ENCODE assay signal across 32 cellular contexts in the genomic region with DNA sequence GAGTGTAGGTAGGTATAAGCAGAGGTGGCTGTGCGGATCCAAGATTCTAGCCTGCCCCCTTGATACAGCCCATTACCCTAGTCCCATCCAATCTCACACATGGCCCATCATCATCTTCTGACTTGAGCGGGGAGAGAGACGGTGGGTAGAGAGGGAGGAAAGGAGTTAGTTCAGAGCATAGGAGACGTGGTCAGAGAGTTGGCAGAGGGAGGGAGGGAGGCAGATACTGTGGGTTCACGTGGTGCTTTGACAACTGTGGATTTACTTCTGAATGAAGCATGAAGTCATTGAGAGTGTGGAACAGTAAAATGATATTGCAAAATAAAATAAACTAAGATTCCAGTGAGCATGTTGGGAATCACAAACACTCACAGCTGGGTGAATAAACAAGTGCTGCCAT. TPM values are rescaled to one million over a fixed set of nuclear protein-coding genes. Genes with fewer than 3 reads are reported as not detected.
"Had no signal": no experiment of that assay in that cellular context is flagged by ENCODE, and none has a peak within 500 bp of the region (broad histone marks: within the 10 kb centered on the region; RNA-seq: fewer than 3 reads in every experiment).

No MANE protein-coding gene starts in this region.

- H2AFZ ChIP-seq: hepatocyte had no signal

- H3K36me3 ChIP-seq: left lung, right lobe of liver, transverse colon had no signal

- H3K27ac ChIP-seq: coronary artery, hepatocyte, left lung, right lobe of liver, transverse colon had no signal

- H3K4me1 ChIP-seq: left lung, right lobe of liver, transverse colon had no signal

- H3K4me3 ChIP-seq: coronary artery, hepatocyte, left lung, lung, right lobe of liver, transverse colon had no signal

- FAIRE-seq: TTC549, urothelium cell line had no signal

- H3K27me3 Mint-ChIP-seq: activated naive CD8-positive, alpha-beta T cell; activated T-cell treated with anti-CD3 and anti-CD28 coated beads, Interleukin-2, amount 50 U/mL, for 24 hours; naive thymus-derived CD4-positive, alpha-beta T cell; stimulated activated naive B cell treated with anti-CD40 and anti-IgM and Interleukin-4, amounts not matched to agents 10 μg/mL and 1 μg/mL and 100 μg/mL, for 72 hours had no signal

- H3K9me3 ChIP-seq: left lung, right lobe of liver, transverse colon had no signal

- H3K9me3 Mint-ChIP-seq: activated T-cell treated with anti-CD3 and anti-CD28 coated beads, Interleukin-2, amount 50 U/mL, for 24 hours; activated T-helper 2 cell treated with anti-CD3 and anti-CD28 coated beads, Interferon-gamma antibody, Interleukin-2, Interleukin-4, amounts not matched to agents 10 μg/mL and 5 μg/mL and 100 μg/mL, durations not matched to agents 14 hours and 24 hours and 36 hours; endodermal cell; immature natural killer cell; naive thymus-derived CD4-positive, alpha-beta T cell; neural crest cell; stimulated activated naive B cell treated with anti-CD40 and anti-IgM and Interleukin-4, amounts not matched to agents 10 μg/mL and 1 μg/mL and 100 μg/mL, for 72 hours; T-helper 2 cell treated with Interferon-gamma antibody and Interleukin-4, amounts not matched to agents 5 μg/mL and 100 μg/mL, for 36 hours had no signal

- H3K36me3 Mint-ChIP-seq: activated naive CD8-positive, alpha-beta T cell; immature natural killer cell; naive thymus-derived CD4-positive, alpha-beta T cell; stimulated activated naive B cell treated with anti-CD40 and anti-IgM and Interleukin-4, amounts not matched to agents 10 μg/mL and 1 μg/mL and 100 μg/mL, for 72 hours had no signal

- H3K4me2 ChIP-seq: hepatocyte had no signal

- H3K27me3 ChIP-seq: right lobe of liver had no signal

- H3K4me3 Mint-ChIP-seq: activated naive CD8-positive, alpha-beta T cell; activated T-cell treated with anti-CD3 and anti-CD28 coated beads, Interleukin-2, amount 50 U/mL, for 24 hours; endodermal cell; immature natural killer cell; naive thymus-derived CD4-positive, alpha-beta T cell; neural crest cell; stimulated activated naive B cell treated with anti-CD40 and anti-IgM and Interleukin-4, amounts not matched to agents 10 μg/mL and 1 μg/mL and 100 μg/mL, for 72 hours; T-helper 2 cell treated with Interferon-gamma antibody and Interleukin-4, amounts not matched to agents 5 μg/mL and 100 μg/mL, for 36 hours had no signal

- H3K4me1 Mint-ChIP-seq: endodermal cell had no signal

- H3K27ac Mint-ChIP-seq: activated naive CD8-positive, alpha-beta T cell; activated T-cell treated with anti-CD3 and anti-CD28 coated beads, Interleukin-2, amount 50 U/mL, for 24 hours; activated T-helper 2 cell treated with anti-CD3 and anti-CD28 coated beads, Interferon-gamma antibody, Interleukin-2, Interleukin-4, amounts not matched to agents 10 μg/mL and 5 μg/mL and 100 μg/mL, durations not matched to agents 14 hours and 24 hours and 36 hours; endodermal cell; immature natural killer cell; naive thymus-derived CD4-positive, alpha-beta T cell; stimulated activated naive B cell treated with anti-CD40 and anti-IgM and Interleukin-4, amounts not matched to agents 10 μg/mL and 1 μg/mL and 100 μg/mL, for 72 hours; T-helper 2 cell treated with Interferon-gamma antibody and Interleukin-4, amounts not matched to agents 5 μg/mL and 100 μg/mL, for 36 hours had no signal

- H3K79me2 ChIP-seq: hepatocyte had no signal

- DNase-seq: activated CD4-positive, alpha-beta T cell treated with anti-CD3 and anti-CD28 coated beads for 1 hour; activated CD4-positive, alpha-beta T cell treated with anti-CD3 and anti-CD28 coated beads, Interleukin-2, amount 50 U/mL, for 4 hours; activated CD8-positive, alpha-beta memory T cell treated with anti-CD3 and anti-CD28 coated beads for 24 hours; activated CD8-positive, alpha-beta memory T cell treated with anti-CD3 and anti-CD28 coated beads, Interleukin-2, amount 50 U/mL, for 4 hours; activated naive CD4-positive, alpha-beta T cell; activated T-cell treated with anti-CD3 and anti-CD28 coated beads, Interleukin-2, amount 50 U/mL, for 24 hours; cerebellar nuclear complex; endodermal cell; foreskin melanocyte; immature natural killer cell; kidney glomerular epithelial cell; left lung; naive thymus-derived CD4-positive, alpha-beta T cell; occipital lobe; right lobe of liver; small intestine; stimulated activated CD8-positive, alpha-beta memory T cell treated with anti-CD3 and anti-CD28 coated beads, Interleukin-4, amount 100 ng/mL, for 48 hours; stimulated activated naive B cell treated with anti-CD40 and anti-IgM and Interleukin-4, amounts not matched to agents 10 μg/mL and 1 μg/mL and 100 μg/mL, for 72 hours; transverse colon had no signal

- ATAC-seq: left lung; naive thymus-derived CD4-positive, alpha-beta T cell; right lobe of liver; stimulated activated naive B cell treated with anti-CD40 and anti-IgM and Interleukin-4, amounts not matched to agents 10 μg/mL and 1 μg/mL and 100 μg/mL, for 72 hours had no signal

RNA-seq across cellular contexts. Expression of a gene that starts 31.4 kb away (rescaled TPM):
- total RNA-seq: activated T-helper 2 cell treated with anti-CD3 and anti-CD28 coated beads, Interferon-gamma antibody, Interleukin-2, Interleukin-4, amounts not matched to agents 10 μg/mL and 5 μg/mL and 100 μg/mL, durations not matched to agents 14 hours and 24 hours and 36 hours; endodermal cell; fibroblast of lung; hepatocyte; left lung; lung; mesenteric fat pad; mucosa of gallbladder; naive thymus-derived CD4-positive, alpha-beta T cell; neural crest cell; occipital lobe; right lobe of liver; temporal lobe; transverse colon had no signal
- polyA plus RNA-seq: fibroblast of lung; hepatocyte; immature natural killer cell; naive thymus-derived CD4-positive, alpha-beta T cell had no signal
